19 cellular contexts compared by ENCODE assay signal in genomic region chr11:70630816-70631623, GRCh38.
DNase-seq lines count a peak whose midpoint lies in the region; ATAC-seq lines count a peak whose summit lies in the region.
"Had no signal": no experiment of that assay in that cellular context is flagged by ENCODE, and none has a peak within 500 bp of the region (broad histone marks: within the 10 kb centered on the region; RNA-seq: fewer than 3 reads in every experiment).

No MANE protein-coding gene starts in this region.

- DNase-seq in NCI-H524 (lab: John Stamatoyannopoulos, UW) = peak; percentile 26 to 33
- no peak for DNase-seq in NCI-H524 treated with DMSO at 0.1 percent for 48 hours (lab: John Stamatoyannopoulos, UW)
- DNase-seq in SW480 (ENCODE audit: low spot score) = peak; percentile 78
- peak; percentile 43 for DNase-seq in myocyte (ENCODE audit: low read depth)
- DNase-seq in T-helper 17 cell = no peak
- no peak for DNase-seq in EL
- no peak for DNase-seq in hippocampal formation (lab: John Stamatoyannopoulos, UW)
- DNase-seq: Caco-2, DMS79, GDM1, MM.1S, NCI-H1105, NCI-H1694 treated with DMSO at 0.1 percent for 48 hours, NCI-H345, PC-9 had no signal

- no peak overlapping the region for H3K4me3 Mint-ChIP-seq in T-helper 17 cell
- H3K4me3 Mint-ChIP-seq: CD14-positive monocyte, GM23338 had no signal

- H3K27me3 Mint-ChIP-seq in T-helper 17 cell = peaks cover 29% of the 10 kb centered on the region

- peaks cover 2% of the 10 kb centered on the region for H3K4me1 Mint-ChIP-seq in T-helper 17 cell

- no peaks in the 10 kb centered on the region for H3K9me3 ChIP-seq in T-helper 17 cell (ENCODE audit: control insufficient read depth, low read length, poor library complexity, severe bottlenecking)
- H3K9me3 ChIP-seq: A549, Caco-2 had no signal

- H3K27ac Mint-ChIP-seq in T-helper 17 cell = no peak overlapping the region
- H3K27ac Mint-ChIP-seq: CD14-positive monocyte, GM23338 had no signal

- H3K36me3 Mint-ChIP-seq in T-helper 17 cell (ENCODE audit: low read depth) = no peaks in the 10 kb centered on the region
- H3K36me3 Mint-ChIP-seq: CD14-positive monocyte had no signal

- no peak for ATAC-seq in HG03175 (IDR thresholded peaks at IDR 0.05; ENCODE audit: unreplicated experiment)
- ATAC-seq in T-helper 17 cell = no peak
- ATAC-seq: A549, GM23338 had no signal

Comparison
In these comparisons a context has a peak if more than half of its experiments do, and no peak if none do; other contexts are left out.
1. DNase-seq: peak in NCI-H524 (2 of 2), SW480 (single experiment) and myocyte (single experiment); none in NCI-H524 treated with DMSO at 0.1 percent for 48 hours (single experiment), T-helper 17 cell (0 of 3), EL (single experiment) and hippocampal formation (0 of 2).